Comparison of ENCODE assay signal across 8 cellular contexts in genomic region chr6:89638320-89639195, GRCh38. TPM values are rescaled to one million over a fixed set of nuclear protein-coding genes. Genes with fewer than 3 reads are reported as not detected.
DNase-seq lines count a peak whose midpoint lies in the region; ATAC-seq lines count a peak whose summit lies in the region.

A gene with protein sequence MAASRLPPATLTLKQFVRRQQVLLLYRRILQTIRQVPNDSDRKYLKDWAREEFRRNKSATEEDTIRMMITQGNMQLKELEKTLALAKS (minus strand): TSS chr6:89638747. CDS start chr6:89638716, 31 bp downstream.

- DNase-seq in CMK (ENCODE audit: low read depth), result peak; percentile 61
- DNase-seq in HS-5 (ENCODE audit: low read depth), result peak; percentile 74
- DNase-seq in NK-92 treated with Interleukin-12 subunit alpha and Interleukin-12 subunit beta, amount 100 ng/mL, for 24 hours (lab: John Stamatoyannopoulos, UW), result peak; percentile 91
- DNase-seq in activated CD8-positive, alpha-beta memory T cell treated with anti-CD3 and anti-CD28 coated beads for 24 hours, result peak; percentile 97
- peak; percentile 87 for DNase-seq in effector CD8-positive, alpha-beta T cell (lab: John Stamatoyannopoulos, UW)
- peak; percentile 95 to 96 for DNase-seq in lung microvascular endothelial cell (ENCODE audit: low read depth in 2 of 2)
- DNase-seq in stimulated activated CD4-positive, alpha-beta T cell treated with anti-CD3 and anti-CD28 coated beads, TNF-alpha, amount 100 ng/mL, for 48 hours (ENCODE audit: low read depth in 3 of 3), result peak; percentile 86 to 90 (median 87)

- peak; percentile 89 for ATAC-seq in GM19468 (IDR thresholded peaks at IDR 0.05; ENCODE audit: extremely low read depth, unreplicated experiment)

RNA-seq across cellular contexts. Expression of the gene that starts here (rescaled TPM):
- total RNA-seq in lung microvascular endothelial cell, result 10.9 and 12.7 TPM in 2 replicates

Comparison
In these comparisons a context has a peak if more than half of its experiments do, and no peak if none do; other contexts are left out.
1. Peak in every context shown above with its lines: DNase-seq and ATAC-seq.